Comparison of ENCODE assay signal across 10 cellular contexts in genomic region chr6:5999688-6000608, GRCh38. TPM values are rescaled to one million over a fixed set of nuclear protein-coding genes. Genes with fewer than 3 reads are reported as not detected.
DNase-seq lines count a peak whose midpoint lies in the region; ATAC-seq and TF ChIP-seq lines count a peak whose summit lies in the region.
"Had no signal": no experiment of that assay in that cellular context is flagged by ENCODE, and none has a peak within 500 bp of the region (broad histone marks: within the 10 kb centered on the region; RNA-seq: fewer than 3 reads in every experiment).

No MANE protein-coding gene starts in this region.

- CTCF ChIA-PET in HEK293T (lab: Yijun Ruan, JAX) = interaction anchor here (1.1 kb wide), 1 partner anchor 8 kb away, joined by 3 read pairs; no protein-coding TSS in a partner anchor

- H3K27ac ChIP-seq in left ventricle myocardium inferior (replicated peaks) (peak overlapping the region; percentile 87), mesendoderm (ENCODE audit: low read depth, low read length) (no peak overlapping the region)

- H3K4me1 ChIP-seq in left ventricle myocardium inferior (peaks cover 84% of the 10 kb centered on the region), mesendoderm (ENCODE audit: control insufficient read depth, low read depth, low read length) (peaks cover 8% of the 10 kb centered on the region)

- POLR2A ChIA-PET in HEK293T (lab: Yijun Ruan, JAX) = no interaction called here

- H2BK120ac ChIP-seq in mesendoderm (ENCODE audit: low read depth, low read length) = no peak overlapping the region

- WGBS in mesendoderm (ENCODE audit: extremely low coverage, insufficient coverage, low lambda C conversion rate) = no CpG with 5 or more reads among the region's 34 CpGs

- intact Hi-C loops in left ventricle myocardium inferior (cut with micrococcal nuclease) = no loop called here
- intact Hi-C loops in Right ventricle myocardium inferior (cut with DNase I) = loop anchor here (10.0 kb wide), 1 partner anchor 535 kb away; no protein-coding TSS in a partner anchor

- H3K9ac ChIP-seq in mesendoderm (ENCODE audit: low read length) = no peak overlapping the region

- no peak for DNase-seq in left ventricle myocardium inferior
- DNase-seq in Right ventricle myocardium inferior (ENCODE audit: missing footprints) = no peak
- peak; percentile 24 for DNase-seq in cerebellum (ENCODE audit: low spot score)
- DNase-seq in mesendoderm = peak; percentile 2
- no peak for DNase-seq in pons (ENCODE audit: low spot score)
- DNase-seq in HEK293T (ENCODE audit: extremely low spot score) = no peak
- DNase-seq: occipital lobe, PC-3 had no signal

- H2BK15ac ChIP-seq in mesendoderm (replicated peaks; ENCODE audit: low read depth) = no peak overlapping the region

- H3K79me2 ChIP-seq in mesendoderm (ENCODE audit: control insufficient read depth, insufficient read depth, low read length) = no peaks in the 10 kb centered on the region

- no peak overlapping the region for H3K18ac ChIP-seq in mesendoderm (ENCODE audit: low read length)

- H3K4me2 ChIP-seq in mesendoderm (ENCODE audit: low read length) = peak overlapping the region; percentile 18

- peak overlapping the region; percentile 17 for H3K56ac ChIP-seq in mesendoderm (ENCODE audit: low read length)

- TF ChIP-seq CTCF in left ventricle myocardium inferior (IDR thresholded peaks at IDR 0.05; ENCODE audit: borderline replicate concordance) = no peak

- no peaks in the 10 kb centered on the region for H3K36me3 ChIP-seq in left ventricle myocardium inferior
- H3K36me3 ChIP-seq in mesendoderm (ENCODE audit: control insufficient read depth, insufficient read depth, low read length) = no peaks in the 10 kb centered on the region

- peak overlapping the region; percentile 74 for H3K4me3 ChIP-seq in left ventricle myocardium inferior
- H3K4me3 ChIP-seq in mesendoderm (ENCODE audit: low read length) = no peak overlapping the region

- no peak overlapping the region for H4K8ac ChIP-seq in mesendoderm (ENCODE audit: low read depth, low read length)

- H2BK5ac ChIP-seq in mesendoderm (ENCODE audit: low read length) = no peak overlapping the region

- H3K27me3 ChIP-seq in left ventricle myocardium inferior (ENCODE audit: low read depth) = peaks cover 100% of the 10 kb centered on the region
- peaks cover 62% of the 10 kb centered on the region for H3K27me3 ChIP-seq in mesendoderm (ENCODE audit: insufficient read depth, low read length, poor library complexity)

- no peak overlapping the region for H3K23ac ChIP-seq in mesendoderm (ENCODE audit: low read length)

- no peaks in the 10 kb centered on the region for H3K9me3 ChIP-seq in left ventricle myocardium inferior (replicated peaks)

- no peaks in the 10 kb centered on the region for H3K79me1 ChIP-seq in mesendoderm (ENCODE audit: low read length)

- ATAC-seq in Right ventricle myocardium inferior (no peak), GM21515 (IDR thresholded peaks at IDR 0.05; ENCODE audit: unreplicated experiment) (no peak)
- ATAC-seq in activated CD4-positive, CD25-positive, alpha-beta regulatory T cell treated with anti-CD3 and anti-CD28 coated beads, Interleukin-2, amount 50 U/mL, for 24 hours = no peak
- ATAC-seq: PC-3 had no signal

- H2AK5ac ChIP-seq in mesendoderm (ENCODE audit: low read length) = no peak overlapping the region

- H3K4ac ChIP-seq in mesendoderm (ENCODE audit: low read depth, low read length) = no peak overlapping the region

- no peak overlapping the region for H4K5ac ChIP-seq in mesendoderm (ENCODE audit: low read length)

TF ChIP-seq in HEK293T, 16 proteins besides CTCF, POLR2A, EP300 and RAD21:
- TF ChIP-seq ELF4 (IDR thresholded peaks at IDR 0.05) (no peak), BHLHE40 (IDR thresholded peaks at IDR 0.05; ENCODE audit: borderline replicate concordance) (no peak), ARNT (IDR thresholded peaks at IDR 0.05) (no peak), LEF1 (IDR thresholded peaks at IDR 0.05; ENCODE audit: borderline replicate concordance) (no peak), ZNF384 (IDR thresholded peaks at IDR 0.05) (no peak), HDGF (IDR thresholded peaks at IDR 0.05; ENCODE audit: borderline replicate concordance) (no peak), TARDBP (IDR thresholded peaks at IDR 0.05) (no peak)
- TF ChIP-seq, protein P1, sequence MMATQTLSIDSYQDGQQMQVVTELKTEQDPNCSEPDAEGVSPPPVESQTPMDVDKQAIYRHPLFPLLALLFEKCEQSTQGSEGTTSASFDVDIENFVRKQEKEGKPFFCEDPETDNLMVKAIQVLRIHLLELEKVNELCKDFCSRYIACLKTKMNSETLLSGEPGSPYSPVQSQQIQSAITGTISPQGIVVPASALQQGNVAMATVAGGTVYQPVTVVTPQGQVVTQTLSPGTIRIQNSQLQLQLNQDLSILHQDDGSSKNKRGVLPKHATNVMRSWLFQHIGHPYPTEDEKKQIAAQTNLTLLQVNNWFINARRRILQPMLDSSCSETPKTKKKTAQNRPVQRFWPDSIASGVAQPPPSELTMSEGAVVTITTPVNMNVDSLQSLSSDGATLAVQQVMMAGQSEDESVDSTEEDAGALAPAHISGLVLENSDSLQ (IDR thresholded peaks at IDR 0.05) = no peak

RNA-seq across cellular contexts. Expression of gene NRN1, which starts 6.8 kb away (rescaled TPM):
- total RNA-seq in left ventricle myocardium inferior = 8.8 TPM
- total RNA-seq in Right ventricle myocardium inferior = 14.0 TPM
- 55.1 TPM for total RNA-seq in cerebellum
- 0.25 TPM for polyA plus RNA-seq in mesendoderm (2013, experiment 1 of 2)
- 0.25 TPM for polyA plus RNA-seq in mesendoderm (2013, experiment 2 of 2)
- total RNA-seq: PC-3 had no signal

Comparison
In these comparisons a context has a peak if more than half of its experiments do, and no peak if none do; other contexts are left out.
1. DNase-seq: peak in cerebellum (single experiment) and mesendoderm (single experiment); none in left ventricle myocardium inferior (single experiment), Right ventricle myocardium inferior (single experiment), pons (single experiment) and HEK293T (single experiment).